Comparison of ENCODE assay signal across 19 cellular contexts in the genomic region with DNA sequence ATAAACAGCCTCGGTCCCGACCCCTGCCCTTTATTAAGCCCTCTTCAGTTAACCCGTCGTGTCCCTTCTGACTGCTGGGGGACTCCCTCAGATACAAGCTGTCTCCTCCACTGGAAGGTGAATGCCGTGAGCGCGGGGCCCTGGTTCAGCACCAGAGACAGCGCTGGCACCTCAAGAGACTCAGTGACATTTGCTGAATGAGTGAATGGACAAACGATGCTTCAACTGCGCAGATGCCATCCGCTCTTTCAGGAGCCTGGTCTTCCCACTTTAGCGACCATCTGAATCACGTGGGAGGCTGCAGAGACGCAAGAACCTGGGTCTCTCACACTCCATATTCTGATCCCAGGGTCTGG.
DNase-seq lines count a peak whose midpoint lies in the region; ATAC-seq, FAIRE-seq and TF ChIP-seq lines count a peak whose summit lies in the region.
"Had no signal": no experiment of that assay in that cellular context is flagged by ENCODE, and none has a peak within 500 bp of the region (broad histone marks: within the 10 kb centered on the region; RNA-seq: fewer than 3 reads in every experiment).

No MANE protein-coding gene starts in this region.

- H3K27me3 ChIP-seq in HepG2 (ENCODE audit: control insufficient read depth in 1 of 2, insufficient read depth in 2 of 2, low read length in 2 of 2) (peaks cover 22 to 90% of the 10 kb centered on the region in 2 experiments), right lobe of liver (no peaks in the 10 kb centered on the region)
- H3K27me3 ChIP-seq: Peyer's patch had no signal

- no peak overlapping the region for H3K27ac ChIP-seq in HepG2 (ENCODE audit: extremely low read length, insufficient read depth, low read length)
- no peak overlapping the region for H3K27ac ChIP-seq in right lobe of liver
- H3K27ac ChIP-seq: left ventricle myocardium inferior, Peyer's patch, prostate gland had no signal

- 0 out of 2 replicates have a peak, but pooled peaks cover 9% of the 10 kb centered on the region for H4K20me1 ChIP-seq in HepG2 (ENCODE audit: insufficient read depth, low read length)

- H3K27ac Mint-ChIP-seq in Calu3 (ENCODE audit: unreplicated experiment): no peak overlapping the region
- H3K27ac Mint-ChIP-seq: activated CD8-positive, alpha-beta memory T cell treated with anti-CD3 and anti-CD28 coated beads, Interleukin-2, amount 10 ng/mL, durations not matched to agents 7 days and 5 days; stimulated activated naive CD8-positive, alpha-beta T cell treated with anti-CD3 and anti-CD28 coated beads, Interleukin-15, Interleukin-2, amounts not matched to agents 100 ng/mL and 50 ng/mL, for 24 hours had no signal

- no peak overlapping the region for H2AFZ ChIP-seq in HepG2 (ENCODE audit: low read length)

- H3K4me3 ChIP-seq in HepG2 (replicated peaks in 1 of 3; ENCODE audit: insufficient read depth in 1 of 3, low read depth in 2 of 3, low read length in 3 of 3) (no peak overlapping the region), right lobe of liver (no peak overlapping the region)
- H3K4me3 ChIP-seq: left ventricle myocardium inferior, MG63, Peyer's patch, prostate gland had no signal

- H3K4me1 Mint-ChIP-seq in Calu3 (ENCODE audit: low read depth, unreplicated experiment): no peaks in the 10 kb centered on the region
- H3K4me1 Mint-ChIP-seq: activated CD8-positive, alpha-beta memory T cell treated with anti-CD3 and anti-CD28 coated beads, Interleukin-2, amount 10 ng/mL, durations not matched to agents 7 days and 5 days had no signal

- no peaks in the 10 kb centered on the region for H3K36me3 Mint-ChIP-seq in Calu3 (ENCODE audit: insufficient read depth, unreplicated experiment)
- H3K36me3 Mint-ChIP-seq: activated CD8-positive, alpha-beta memory T cell treated with anti-CD3 and anti-CD28 coated beads, Interleukin-2, amount 10 ng/mL, durations not matched to agents 7 days and 5 days had no signal

- TF ChIP-seq CTCF in HepG2 (CRISPR knock-in tag; IDR thresholded peaks at IDR 0.05): no peak
- TF ChIP-seq CTCF in right lobe of liver (IDR thresholded peaks at IDR 0.05): no peak
- TF ChIP-seq CTCF in Calu3 (IDR thresholded peaks at IDR 0.05; ENCODE audit: unreplicated experiment): no peak

- H3K4me1 ChIP-seq in HepG2 (ENCODE audit: insufficient read depth, low read length) (no peaks in the 10 kb centered on the region), right lobe of liver (no peaks in the 10 kb centered on the region)
- H3K4me1 ChIP-seq: left ventricle myocardium inferior, Peyer's patch, prostate gland had no signal

- no peak for FAIRE-seq in HepG2 (lab: Jason Lieb, UNC)

- H3K27me3 Mint-ChIP-seq in Calu3 (ENCODE audit: unreplicated experiment): peaks cover 93% of the 10 kb centered on the region
- H3K27me3 Mint-ChIP-seq: activated CD8-positive, alpha-beta memory T cell treated with anti-CD3 and anti-CD28 coated beads, Interleukin-2, amount 10 ng/mL, durations not matched to agents 7 days and 5 days had no signal

- H3K9me3 Mint-ChIP-seq in Calu3 (ENCODE audit: low read depth, unreplicated experiment): no peaks in the 10 kb centered on the region
- H3K9me3 Mint-ChIP-seq: stimulated activated naive CD8-positive, alpha-beta T cell treated with anti-CD3 and anti-CD28 coated beads, Interleukin-15, Interleukin-2, amounts not matched to agents 100 ng/mL and 50 ng/mL, for 24 hours had no signal

- no TSS peak for BruUV-seq in HepG2 (replicated peaks; lab: Mats Ljungman, UMichigan)
- BruUV-seq in Calu3 (replicated peaks; lab: Mats Ljungman, UMichigan): no TSS peak

- no peaks in the 10 kb centered on the region for H3K9me3 ChIP-seq in HepG2 (ENCODE audit: low read length)
- no peaks in the 10 kb centered on the region for H3K9me3 ChIP-seq in right lobe of liver
- H3K9me3 ChIP-seq: left ventricle myocardium inferior, MG63, Peyer's patch, prostate gland had no signal

- TF ChIP-seq RAD21 in HepG2 (CRISPR knock-in tag; IDR thresholded peaks at IDR 0.05): no peak

- H3K9ac ChIP-seq in HepG2 (ENCODE audit: insufficient read depth, low read depth, low read length): no peak overlapping the region

- H3K36me3 ChIP-seq in HepG2 (replicated peaks in 1 of 2; ENCODE audit: control insufficient read depth in 1 of 2, insufficient read depth in 2 of 2, low read length in 2 of 2) (no peaks in the 10 kb centered on the region), right lobe of liver (no peaks in the 10 kb centered on the region)
- H3K36me3 ChIP-seq: left ventricle myocardium inferior, MG63, Peyer's patch, prostate gland had no signal

- in situ Hi-C loops in HepG2 (cut with HindIII; ENCODE audit: extremely low pct_ligation_motif_present, low pct_unique_long_range_greater_than_20kb): loop anchor here (10.0 to 25.0 kb wide), 2 partner anchors 217 to 394 kb away; no protein-coding TSS in a partner anchor

- no peak overlapping the region for H3K4me3 Mint-ChIP-seq in Calu3 (ENCODE audit: low read depth, unreplicated experiment)
- H3K4me3 Mint-ChIP-seq: activated CD8-positive, alpha-beta memory T cell treated with anti-CD3 and anti-CD28 coated beads, Interleukin-2, amount 10 ng/mL, durations not matched to agents 7 days and 5 days; stimulated activated naive CD8-positive, alpha-beta T cell treated with anti-CD3 and anti-CD28 coated beads, Interleukin-15, Interleukin-2, amounts not matched to agents 100 ng/mL and 50 ng/mL, for 24 hours had no signal

- 0% methylated on average over 8 of the region's 14 CpGs for WGBS in HepG2 (ENCODE audit: low lambda C conversion rate)
- 8% methylated on average over 5 of the region's 14 CpGs for WGBS in right lobe of liver (ENCODE audit: insufficient coverage, low coverage, low lambda C conversion rate, missing lambda C conversion rate)

- no peak for TF ChIP-seq EP300 in HepG2 (IDR thresholded peaks at IDR 0.05; ENCODE audit: low read depth in 2 of 2, low read length in 2 of 2)
- no peak for TF ChIP-seq EP300 in HepG2 (CRISPR knock-in tag; IDR thresholded peaks at IDR 0.05; ENCODE audit: borderline replicate concordance)

- no peaks in the 10 kb centered on the region for H3K79me2 ChIP-seq in HepG2 (ENCODE audit: insufficient read depth, low read length)

- CTCF ChIA-PET in HepG2 (lab: Yijun Ruan, JAX; ENCODE audit: low intra/inter-chr PET ratio, low total read pairs) (no interaction called here), Calu3 (lab: Charles Lee) (no interaction called here)

- DNase-seq in HepG2 (ENCODE audit: low spot score) (no peak), right lobe of liver (no peak), RPMI8226 (peak; percentile 37), iPS-NIHi11 (ENCODE audit: low spot score) (peak; percentile 79), Calu3 (no peak), anterior cingulate cortex (lab: John Stamatoyannopoulos, UW) (no peak), DMS153 (lab: John Stamatoyannopoulos, UW) (no peak)
- DNase-seq: activated CD8-positive, alpha-beta memory T cell treated with anti-CD3 and anti-CD28 coated beads, Interleukin-2, amount 10 ng/mL, durations not matched to agents 7 days and 5 days; activated gamma-delta T cell; AML-193; hypothalamus; left ventricle myocardium inferior; MG63; NCI-H2107; NCI-H69; Peyer's patch had no signal

- POLR2A ChIA-PET in HepG2 (lab: Yijun Ruan, JAX): no interaction called here

- TF ChIP-seq POLR2A in HepG2 (IDR thresholded peaks at IDR 0.05; ENCODE audit: insufficient read depth in 1 of 2, low read depth in 2 of 2, low read length in 2 of 2): no peak
- TF ChIP-seq POLR2A in right lobe of liver (IDR thresholded peaks at IDR 0.05): no peak

- no peak overlapping the region for H3K4me2 ChIP-seq in HepG2 (ENCODE audit: low read depth, low read length)

- ATAC-seq in HepG2: no peak
- no peak for ATAC-seq in right lobe of liver
- no peak for ATAC-seq in HG02981 (IDR thresholded peaks at IDR 0.05; ENCODE audit: unreplicated experiment)
- ATAC-seq: activated CD8-positive, alpha-beta memory T cell treated with anti-CD3 and anti-CD28 coated beads, Interleukin-2, amount 10 ng/mL, durations not matched to agents 7 days and 5 days had no signal

- intact Hi-C loops in HepG2 (cut with micrococcal nuclease; ENCODE audit: unreplicated experiment) (no loop called here), right lobe of liver (cut with DNase I) (no loop called here), Calu3 (cut with micrococcal nuclease; ENCODE audit: unreplicated experiment) (no loop called here)

TF ChIP-seq in HepG2, 621 proteins besides CTCF, POLR2A, EP300 and RAD21:
- TF ChIP-seq ATAD3A (CRISPR knock-in tag; IDR thresholded peaks at IDR 0.05): no peak
- no peak for TF ChIP-seq ZNF547 (CRISPR knock-in tag; IDR thresholded peaks at IDR 0.05)
- no peak for TF ChIP-seq NRL (CRISPR knock-in tag; IDR thresholded peaks at IDR 0.05; ENCODE audit: borderline replicate concordance)
- peak; percentile 93 for TF ChIP-seq MIER2 (CRISPR knock-in tag; IDR thresholded peaks at IDR 0.05)
- TF ChIP-seq, protein P1, sequence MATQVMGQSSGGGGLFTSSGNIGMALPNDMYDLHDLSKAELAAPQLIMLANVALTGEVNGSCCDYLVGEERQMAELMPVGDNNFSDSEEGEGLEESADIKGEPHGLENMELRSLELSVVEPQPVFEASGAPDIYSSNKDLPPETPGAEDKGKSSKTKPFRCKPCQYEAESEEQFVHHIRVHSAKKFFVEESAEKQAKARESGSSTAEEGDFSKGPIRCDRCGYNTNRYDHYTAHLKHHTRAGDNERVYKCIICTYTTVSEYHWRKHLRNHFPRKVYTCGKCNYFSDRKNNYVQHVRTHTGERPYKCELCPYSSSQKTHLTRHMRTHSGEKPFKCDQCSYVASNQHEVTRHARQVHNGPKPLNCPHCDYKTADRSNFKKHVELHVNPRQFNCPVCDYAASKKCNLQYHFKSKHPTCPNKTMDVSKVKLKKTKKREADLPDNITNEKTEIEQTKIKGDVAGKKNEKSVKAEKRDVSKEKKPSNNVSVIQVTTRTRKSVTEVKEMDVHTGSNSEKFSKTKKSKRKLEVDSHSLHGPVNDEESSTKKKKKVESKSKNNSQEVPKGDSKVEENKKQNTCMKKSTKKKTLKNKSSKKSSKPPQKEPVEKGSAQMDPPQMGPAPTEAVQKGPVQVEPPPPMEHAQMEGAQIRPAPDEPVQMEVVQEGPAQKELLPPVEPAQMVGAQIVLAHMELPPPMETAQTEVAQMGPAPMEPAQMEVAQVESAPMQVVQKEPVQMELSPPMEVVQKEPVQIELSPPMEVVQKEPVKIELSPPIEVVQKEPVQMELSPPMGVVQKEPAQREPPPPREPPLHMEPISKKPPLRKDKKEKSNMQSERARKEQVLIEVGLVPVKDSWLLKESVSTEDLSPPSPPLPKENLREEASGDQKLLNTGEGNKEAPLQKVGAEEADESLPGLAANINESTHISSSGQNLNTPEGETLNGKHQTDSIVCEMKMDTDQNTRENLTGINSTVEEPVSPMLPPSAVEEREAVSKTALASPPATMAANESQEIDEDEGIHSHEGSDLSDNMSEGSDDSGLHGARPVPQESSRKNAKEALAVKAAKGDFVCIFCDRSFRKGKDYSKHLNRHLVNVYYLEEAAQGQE (IDR thresholded peaks at IDR 0.05; ENCODE audit: borderline replicate concordance in 1 of 2, low read depth in 1 of 2, low read length in 2 of 2): peak; percentile 68 to 92

Comparison
In these comparisons a context has a peak if more than half of its experiments do, and no peak if none do; other contexts are left out.
1. DNase-seq: peak in RPMI8226 (single experiment) and iPS-NIHi11 (single experiment); none in HepG2 (single experiment), right lobe of liver (0 of 3), Calu3 (single experiment), anterior cingulate cortex (0 of 58) and DMS153 (single experiment).